In the genomic region with DNA sequence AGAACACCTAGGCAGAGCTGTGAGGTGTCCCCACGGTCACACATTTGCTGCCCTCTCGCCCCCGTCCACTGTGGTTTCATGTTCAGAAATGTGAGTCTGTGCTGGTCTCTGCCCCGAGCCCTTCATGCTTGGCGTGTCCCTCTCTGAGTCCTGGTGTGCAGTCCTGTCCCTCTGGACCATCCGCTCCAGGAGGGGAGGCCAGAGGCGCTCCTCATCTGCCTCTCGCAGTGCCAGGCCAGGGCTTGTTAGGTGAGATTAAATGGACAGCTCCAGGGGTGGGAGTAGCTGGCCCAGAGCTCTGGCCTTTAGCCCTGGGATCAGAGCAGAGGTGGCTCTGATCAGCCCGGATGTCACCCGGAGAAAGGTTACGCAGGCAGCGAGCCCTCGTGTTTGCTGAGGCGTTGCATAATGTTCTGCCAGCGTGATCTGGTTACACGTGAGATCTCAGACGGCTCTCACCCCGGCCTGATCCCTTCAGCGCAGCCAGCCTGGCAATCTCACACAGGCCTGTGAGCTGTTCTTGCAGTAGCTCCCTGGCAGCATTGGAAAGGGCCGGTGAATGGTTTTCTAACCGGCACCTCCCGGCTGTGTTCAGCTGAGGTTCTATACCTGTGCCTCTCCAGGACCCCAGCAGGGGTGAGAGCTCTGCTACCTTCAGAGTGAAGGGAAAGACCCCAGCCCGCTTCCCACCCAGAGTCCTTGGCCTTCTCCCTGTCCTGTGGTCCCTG, we compare ENCODE assay signal across 11 cellular contexts. TPM values are rescaled to one million over a fixed set of nuclear protein-coding genes. Genes with fewer than 3 reads are reported as not detected.
DNase-seq lines count a peak whose midpoint lies in the region; ATAC-seq and TF ChIP-seq lines count a peak whose summit lies in the region.
"Had no signal": no experiment of that assay in that cellular context is flagged by ENCODE, and none has a peak within 500 bp of the region (broad histone marks: within the 10 kb centered on the region; RNA-seq: fewer than 3 reads in every experiment).

No MANE protein-coding gene starts in this region.

- H3K14ac ChIP-seq in neuronal stem cell (ENCODE audit: low read length): peak overlapping the region; percentile 50

- H2AK5ac ChIP-seq in neuronal stem cell (ENCODE audit: low read depth, low read length): no peak overlapping the region

- H3K36me3 Mint-ChIP-seq in CD8-positive, alpha-beta T cell: peaks cover 69% of the 10 kb centered on the region
- H3K36me3 Mint-ChIP-seq in chondrocyte (ENCODE audit: low read depth): peaks cover 39% of the 10 kb centered on the region

- no peak overlapping the region for H2BK12ac ChIP-seq in neuronal stem cell (ENCODE audit: low read length)

- H2AFZ ChIP-seq in neuronal stem cell (ENCODE audit: low read length): no peak overlapping the region

- no peak for ATAC-seq in CD8-positive, alpha-beta T cell
- ATAC-seq in HG03280 (IDR thresholded peaks at IDR 0.05; ENCODE audit: unreplicated experiment): no peak

- H3K27ac ChIP-seq in CD8-positive, alpha-beta T cell (ENCODE audit: low read depth, low read length): no peak overlapping the region
- no peak overlapping the region for H3K27ac ChIP-seq in neuronal stem cell (replicated peaks; ENCODE audit: low read length)

- intact Hi-C loops in CD8-positive, alpha-beta T cell (cut with DNase I, micrococcal nuclease): loop anchor here in 1 of 2 experiments (1.0 kb wide), 1 partner anchor 160 kb away; no protein-coding TSS in a partner anchor

- H3K23ac ChIP-seq in neuronal stem cell (ENCODE audit: low read depth, low read length, poor library complexity): no peak overlapping the region

- H3K4me1 ChIP-seq in CD8-positive, alpha-beta T cell (ENCODE audit: insufficient read depth, low read length): peaks cover 74% of the 10 kb centered on the region
- peaks cover 12 to 17% of the 10 kb centered on the region in 2 donors for H3K4me1 ChIP-seq in neuronal stem cell (ENCODE audit: control insufficient read depth in 2 of 2, insufficient read depth in 1 of 2, low read depth in 1 of 2, low read length in 2 of 2)

- no peak overlapping the region for H3K4me3 ChIP-seq in CD8-positive, alpha-beta T cell (ENCODE audit: low read depth, low read length)
- no peak overlapping the region for H3K4me3 ChIP-seq in neuronal stem cell (ENCODE audit: low read length in 2 of 2)

- H2BK15ac ChIP-seq in neuronal stem cell (ENCODE audit: low read length): no peak overlapping the region

- H3K18ac ChIP-seq in neuronal stem cell (ENCODE audit: low read length): no peak overlapping the region

- H3K9me3 ChIP-seq in CD8-positive, alpha-beta T cell (ENCODE audit: low read length): no peaks in the 10 kb centered on the region
- peaks cover 0 to 1% of the 10 kb centered on the region in 2 donors for H3K9me3 ChIP-seq in neuronal stem cell (replicated peaks in 1 of 2; ENCODE audit: control insufficient read depth in 2 of 2, insufficient read depth in 1 of 2, low read depth in 1 of 2, low read length in 2 of 2)

- no peak overlapping the region for H4K8ac ChIP-seq in neuronal stem cell (ENCODE audit: low read depth, low read length)

- H2BK120ac ChIP-seq in neuronal stem cell (ENCODE audit: low read depth, low read length): no peak overlapping the region

- H3K27me3 ChIP-seq in CD8-positive, alpha-beta T cell (ENCODE audit: insufficient read depth, low read length): no peaks in the 10 kb centered on the region
- H3K27me3 ChIP-seq in neuronal stem cell (ENCODE audit: control insufficient read depth in 3 of 3, insufficient read depth in 3 of 3, low read depth in 1 of 3, low read length in 3 of 3): no peaks in the 10 kb centered on the region

- POLR2A ChIA-PET in CD8-positive, alpha-beta T cell (lab: Charles Lee): interaction anchor here (0.7 to 1.0 kb wide), 4 partner anchors 12 to 373 kb away, joined by 3 read pairs; no protein-coding TSS in a partner anchor

- peak overlapping the region; percentile 67 for H3K27ac Mint-ChIP-seq in CD8-positive, alpha-beta T cell
- peak overlapping the region; percentile 51 for H3K27ac Mint-ChIP-seq in chondrocyte (ENCODE audit: unreplicated experiment)

- H3K4ac ChIP-seq in neuronal stem cell (ENCODE audit: low read length): no peak overlapping the region

- peaks cover 60% of the 10 kb centered on the region for H3K4me1 Mint-ChIP-seq in CD8-positive, alpha-beta T cell (ENCODE audit: low read depth)
- H3K4me1 Mint-ChIP-seq in chondrocyte (ENCODE audit: low read depth): peaks cover 40% of the 10 kb centered on the region

- in situ Hi-C loops in KBM-7 (cut with MboI; ENCODE audit: low pct_unique_long_range_greater_than_20kb, low sequenced_read_pairs): no loop called here

- no peak overlapping the region for H3K4me2 ChIP-seq in neuronal stem cell (ENCODE audit: insufficient read depth, low read length, poor library complexity, severe bottlenecking)

- WGBS in neuronal stem cell (ENCODE audit: extremely low coverage in 2 of 2, insufficient read length in 2 of 2, insufficient replicate concordance in 1 of 2), 2 donors: no CpG with 5 or more reads among the region's 23 CpGs

- peaks cover 11% of the 10 kb centered on the region for H3K79me1 ChIP-seq in neuronal stem cell (ENCODE audit: low read depth, low read length)

- CTCF ChIA-PET in CD8-positive, alpha-beta T cell (lab: Charles Lee): interaction anchor here (0.9 to 8.4 kb wide), 13 partner anchors 10 to 160 kb away, joined by 3 to 80 read pairs (median 5); partner anchors contain the start of genes NAIF1 and SLC25A25

- no peak overlapping the region for H3K4me3 Mint-ChIP-seq in CD8-positive, alpha-beta T cell
- peak overlapping the region; percentile 19 for H3K4me3 Mint-ChIP-seq in chondrocyte (ENCODE audit: unreplicated experiment)
- H3K4me3 Mint-ChIP-seq: naive B cell had no signal

- peaks cover 54% of the 10 kb centered on the region for H3K36me3 ChIP-seq in CD8-positive, alpha-beta T cell (ENCODE audit: insufficient read depth, low read length)
- peaks cover 59 to 74% of the 10 kb centered on the region in 2 donors for H3K36me3 ChIP-seq in neuronal stem cell (replicated peaks in 1 of 2; ENCODE audit: control insufficient read depth in 2 of 2, insufficient read depth in 2 of 2, low read length in 2 of 2)

- DNase-seq in CD8-positive, alpha-beta T cell: no peak
- DNase-seq in NCI-H1092 treated with DMSO at 0.1 percent for 48 hours (lab: John Stamatoyannopoulos, UW) (peak; percentile 48), chondrocyte (ENCODE audit: low spot score) (no peak), neuronal stem cell (ENCODE audit: low spot score) (no peak), dermis blood vessel endothelial cell (no peak), KBM-7 (no peak), 8988T (no peak)
- DNase-seq: EL, naive B cell, NCI-H1436 had no signal

- peak overlapping the region; percentile 12 for H3K9ac ChIP-seq in neuronal stem cell (ENCODE audit: low read depth, low read length, poor library complexity)

- no peaks in the 10 kb centered on the region for H3K9me3 Mint-ChIP-seq in CD8-positive, alpha-beta T cell
- no peaks in the 10 kb centered on the region for H3K9me3 Mint-ChIP-seq in chondrocyte (ENCODE audit: low read depth)
- H3K9me3 Mint-ChIP-seq: naive B cell had no signal

- TF ChIP-seq CTCF in CD8-positive, alpha-beta T cell (IDR thresholded peaks at IDR 0.05): no peak
- TF ChIP-seq CTCF in chondrocyte (IDR thresholded peaks at IDR 0.05): no peak

- H2BK5ac ChIP-seq in neuronal stem cell (ENCODE audit: low read length): no peak overlapping the region

- no peak overlapping the region for H4K91ac ChIP-seq in neuronal stem cell (ENCODE audit: low read depth, low read length, poor library complexity)

- no peaks in the 10 kb centered on the region for H3K27me3 Mint-ChIP-seq in CD8-positive, alpha-beta T cell (ENCODE audit: low read depth)
- H3K27me3 Mint-ChIP-seq in chondrocyte (ENCODE audit: low read depth): no peaks in the 10 kb centered on the region
- H3K27me3 Mint-ChIP-seq: naive B cell had no signal

RNA-seq across cellular contexts. Expression of gene PTGES2, which starts 24.5 kb away (rescaled TPM):
- total RNA-seq in CD8-positive, alpha-beta T cell: 10 to 100 TPM; 38.8 to 44.6 TPM
- total RNA-seq in chondrocyte (43.5 to 53.6 TPM (median 49.3 TPM) in 3 replicates), dermis blood vessel endothelial cell (52.8 and 87.3 TPM in 2 replicates)
- 19.0 TPM for polyA plus RNA-seq in neuronal stem cell (2013, experiment 1 of 2)
- polyA plus RNA-seq in neuronal stem cell (2013, experiment 2 of 2): 21.6 TPM

RNA-seq across cellular contexts. Expression of gene SLC25A25, which starts 35.0 kb away (rescaled TPM):
- 10 to 100 TPM; 12.1 to 12.2 TPM for total RNA-seq in CD8-positive, alpha-beta T cell
- total RNA-seq in chondrocyte (10.6 to 17.6 TPM (median 15.8 TPM) in 3 replicates), dermis blood vessel endothelial cell (34.1 and 64.7 TPM in 2 replicates)
- polyA plus RNA-seq in neuronal stem cell (2013, experiment 1 of 2): 7.8 TPM
- polyA plus RNA-seq in neuronal stem cell (2013, experiment 2 of 2): 7.4 TPM

RNA-seq across cellular contexts. Expression of gene NAIF1, which starts 35.9 kb away (rescaled TPM):
- 10 to 100 TPM; 14.4 to 15.0 TPM for total RNA-seq in CD8-positive, alpha-beta T cell
- total RNA-seq in chondrocyte (6.8 to 8.8 TPM (median 7.8 TPM) in 3 replicates), dermis blood vessel endothelial cell (12.8 and 13.8 TPM in 2 replicates)
- polyA plus RNA-seq in neuronal stem cell (2013, experiment 1 of 2): 6.9 TPM
- 7.8 TPM for polyA plus RNA-seq in neuronal stem cell (2013, experiment 2 of 2)

RNA-seq across cellular contexts. Expression of gene LCN2, which starts 46.2 kb away (rescaled TPM):
- total RNA-seq in CD8-positive, alpha-beta T cell: not detected
- total RNA-seq in chondrocyte (not detected in 3 replicates), dermis blood vessel endothelial cell (0.14 TPM in 1 of 2 replicates, not detected in the other)
- polyA plus RNA-seq in neuronal stem cell (2013, experiment 1 of 2): 0.08 TPM
- 0.10 TPM for polyA plus RNA-seq in neuronal stem cell (2013, experiment 2 of 2)

RNA-seq across cellular contexts. Expression of gene BBLN, which starts 57.0 kb away (rescaled TPM):
- 10 to 100 TPM; 56.6 to 67.4 TPM for total RNA-seq in CD8-positive, alpha-beta T cell
- total RNA-seq in chondrocyte (78.8 to 85.3 TPM (median 80.2 TPM) in 3 replicates), dermis blood vessel endothelial cell (47.4 and 77.1 TPM in 2 replicates)
- polyA plus RNA-seq in neuronal stem cell (2013, experiment 1 of 2): 95.6 TPM
- polyA plus RNA-seq in neuronal stem cell (2013, experiment 2 of 2): 101 TPM
